1 cellular context compared by ENCODE assay signal in the genomic region with DNA sequence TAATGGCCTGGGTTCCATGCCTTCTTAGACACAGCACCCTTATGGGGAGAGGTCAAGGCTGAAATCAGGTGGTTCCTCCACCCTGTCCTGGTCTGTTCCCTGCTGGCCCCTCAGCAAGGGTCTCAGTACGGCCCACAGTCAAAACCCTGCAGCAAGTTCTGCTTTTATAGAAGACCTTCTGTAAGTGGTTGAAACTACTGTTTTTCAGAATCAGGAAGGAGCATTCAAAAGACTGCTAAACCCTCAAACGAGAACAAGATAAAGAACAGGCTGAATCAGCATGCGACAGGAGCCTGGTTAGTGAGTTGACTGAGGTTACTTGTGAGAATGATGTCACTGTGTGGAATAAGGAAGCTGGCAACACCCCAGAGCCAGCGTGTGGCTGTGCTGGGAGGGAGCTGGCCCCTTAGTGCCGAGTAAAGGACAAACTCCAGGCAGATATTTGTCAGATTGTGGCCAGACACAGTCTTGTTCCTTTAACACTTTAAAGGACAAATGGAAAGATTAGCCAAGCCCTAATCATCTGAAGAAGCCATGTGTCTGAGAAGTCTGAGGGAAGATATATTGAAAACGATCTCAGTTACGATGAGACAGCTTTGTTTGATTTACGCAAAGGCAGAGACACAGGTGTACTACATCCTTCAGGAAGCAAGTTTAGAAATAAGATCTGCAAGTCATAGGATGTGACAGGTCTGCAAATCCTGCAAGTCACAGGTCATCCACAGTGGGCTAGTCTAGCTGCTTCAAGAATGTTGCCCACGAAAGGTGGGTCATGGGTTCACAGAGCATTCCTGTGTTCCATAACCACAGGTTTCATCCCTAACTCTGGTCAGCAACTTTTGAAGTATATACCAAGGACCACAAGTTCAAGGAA.
TF ChIP-seq lines count a peak whose summit lies in the region.

No MANE protein-coding gene starts in this region.

TF ChIP-seq in K562, 482 proteins besides CTCF, POLR2A, EP300 and RAD21 (continued from another document and continues in another):
- TF ChIP-seq PBX2 (CRISPR knock-in tag; IDR thresholded peaks at IDR 0.05; ENCODE audit: low read depth) (no peak), PBX2 (tag; conservative IDR thresholded peaks at IDR 0.05; ENCODE audit: low read depth) (peak; percentile 58), YBX1 (IDR thresholded peaks at IDR 0.05) (no peak), CUX1 (CRISPR knock-in tag; IDR thresholded peaks at IDR 0.05) (no peak), ZNF175 (CRISPR knock-in tag; IDR thresholded peaks at IDR 0.05; ENCODE audit: low read depth) (no peak), BRCA1 (IDR thresholded peaks at IDR 0.05) (no peak), BRCA1 (CRISPR knock-in tag; IDR thresholded peaks at IDR 0.05) (no peak), COPS2 (conservative IDR thresholded peaks at IDR 0.05) (no peak), DACH1 (IDR thresholded peaks at IDR 0.05; ENCODE audit: partially characterized antibody) (no peak), SFPQ (IDR thresholded peaks at IDR 0.05; ENCODE audit: low read depth, low read length) (no peak), L3MBTL2 (IDR thresholded peaks at IDR 0.05) (peak; percentile 91), ZEB2 (IDR thresholded peaks at IDR 0.05) (peak; percentile 70), KLF10 (CRISPR knock-in tag; IDR thresholded peaks at IDR 0.05) (no peak), ELF1 (tag; IDR thresholded peaks at IDR 0.05) (peak; percentile 82), ZNF217 (CRISPR knock-in tag; IDR thresholded peaks at IDR 0.05) (no peak), KLF1 (tag; IDR thresholded peaks at IDR 0.05) (no peak), TAF15 (IDR thresholded peaks at IDR 0.05; ENCODE audit: low read depth, low read length) (no peak), CBX1 (IDR thresholded peaks at IDR 0.05; ENCODE audit: low read depth) (no peak), HDAC1 (IDR thresholded peaks at IDR 0.05) (no peak), SMARCA4 (IDR thresholded peaks at IDR 0.05) (peak; percentile 66; the same call in 1 of the 2 replicates), SMARCE1 (IDR thresholded peaks at IDR 0.05) (peak; percentile 61; the same call in 1 of the 2 replicates), ID3 (CRISPR knock-in tag; IDR thresholded peaks at IDR 0.05) (no peak), ID3 (tag; IDR thresholded peaks at IDR 0.05) (no peak), ZFP36 (IDR thresholded peaks at IDR 0.05; ENCODE audit: low read depth, low read length, partially characterized antibody) (peak; percentile 26), MAZ (CRISPR knock-in tag; conservative IDR thresholded peaks at IDR 0.05 in 1 of 2, IDR thresholded peaks at IDR 0.05 in 1 of 2) (0 out of 4 replicates have a peak, but pooled peaks of 1 of the 2 experiments have one; percentile 44), SMARCB1 (IDR thresholded peaks at IDR 0.05; ENCODE audit: insufficient read length, low read depth) (no peak), ATF4 (CRISPR knock-in tag; IDR thresholded peaks at IDR 0.05) (no peak), MCM5 (IDR thresholded peaks at IDR 0.05; ENCODE audit: low read depth) (no peak), GTF2E2 (tag; IDR thresholded peaks at IDR 0.05) (no peak), CEBPB (tag; IDR thresholded peaks at IDR 0.05) (0 out of 2 replicates have a peak, but pooled peaks have one; percentile 7)
- TF ChIP-seq, protein P1, sequence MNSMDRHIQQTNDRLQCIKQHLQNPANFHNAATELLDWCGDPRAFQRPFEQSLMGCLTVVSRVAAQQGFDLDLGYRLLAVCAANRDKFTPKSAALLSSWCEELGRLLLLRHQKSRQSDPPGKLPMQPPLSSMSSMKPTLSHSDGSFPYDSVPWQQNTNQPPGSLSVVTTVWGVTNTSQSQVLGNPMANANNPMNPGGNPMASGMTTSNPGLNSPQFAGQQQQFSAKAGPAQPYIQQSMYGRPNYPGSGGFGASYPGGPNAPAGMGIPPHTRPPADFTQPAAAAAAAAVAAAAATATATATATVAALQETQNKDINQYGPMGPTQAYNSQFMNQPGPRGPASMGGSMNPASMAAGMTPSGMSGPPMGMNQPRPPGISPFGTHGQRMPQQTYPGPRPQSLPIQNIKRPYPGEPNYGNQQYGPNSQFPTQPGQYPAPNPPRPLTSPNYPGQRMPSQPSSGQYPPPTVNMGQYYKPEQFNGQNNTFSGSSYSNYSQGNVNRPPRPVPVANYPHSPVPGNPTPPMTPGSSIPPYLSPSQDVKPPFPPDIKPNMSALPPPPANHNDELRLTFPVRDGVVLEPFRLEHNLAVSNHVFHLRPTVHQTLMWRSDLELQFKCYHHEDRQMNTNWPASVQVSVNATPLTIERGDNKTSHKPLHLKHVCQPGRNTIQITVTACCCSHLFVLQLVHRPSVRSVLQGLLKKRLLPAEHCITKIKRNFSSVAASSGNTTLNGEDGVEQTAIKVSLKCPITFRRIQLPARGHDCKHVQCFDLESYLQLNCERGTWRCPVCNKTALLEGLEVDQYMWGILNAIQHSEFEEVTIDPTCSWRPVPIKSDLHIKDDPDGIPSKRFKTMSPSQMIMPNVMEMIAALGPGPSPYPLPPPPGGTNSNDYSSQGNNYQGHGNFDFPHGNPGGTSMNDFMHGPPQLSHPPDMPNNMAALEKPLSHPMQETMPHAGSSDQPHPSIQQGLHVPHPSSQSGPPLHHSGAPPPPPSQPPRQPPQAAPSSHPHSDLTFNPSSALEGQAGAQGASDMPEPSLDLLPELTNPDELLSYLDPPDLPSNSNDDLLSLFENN (IDR thresholded peaks at IDR 0.05; ENCODE audit: low read depth in 2 of 2, low read length in 2 of 2): no peak
- TF ChIP-seq, protein P2, sequence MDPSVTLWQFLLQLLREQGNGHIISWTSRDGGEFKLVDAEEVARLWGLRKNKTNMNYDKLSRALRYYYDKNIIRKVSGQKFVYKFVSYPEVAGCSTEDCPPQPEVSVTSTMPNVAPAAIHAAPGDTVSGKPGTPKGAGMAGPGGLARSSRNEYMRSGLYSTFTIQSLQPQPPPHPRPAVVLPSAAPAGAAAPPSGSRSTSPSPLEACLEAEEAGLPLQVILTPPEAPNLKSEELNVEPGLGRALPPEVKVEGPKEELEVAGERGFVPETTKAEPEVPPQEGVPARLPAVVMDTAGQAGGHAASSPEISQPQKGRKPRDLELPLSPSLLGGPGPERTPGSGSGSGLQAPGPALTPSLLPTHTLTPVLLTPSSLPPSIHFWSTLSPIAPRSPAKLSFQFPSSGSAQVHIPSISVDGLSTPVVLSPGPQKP (CRISPR knock-in tag; IDR thresholded peaks at IDR 0.05): no peak
- TF ChIP-seq, protein P3, sequence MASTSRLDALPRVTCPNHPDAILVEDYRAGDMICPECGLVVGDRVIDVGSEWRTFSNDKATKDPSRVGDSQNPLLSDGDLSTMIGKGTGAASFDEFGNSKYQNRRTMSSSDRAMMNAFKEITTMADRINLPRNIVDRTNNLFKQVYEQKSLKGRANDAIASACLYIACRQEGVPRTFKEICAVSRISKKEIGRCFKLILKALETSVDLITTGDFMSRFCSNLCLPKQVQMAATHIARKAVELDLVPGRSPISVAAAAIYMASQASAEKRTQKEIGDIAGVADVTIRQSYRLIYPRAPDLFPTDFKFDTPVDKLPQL (IDR thresholded peaks at IDR 0.05; ENCODE audit: extremely low read depth, insufficient read length): no peak
- TF ChIP-seq, protein P4, sequence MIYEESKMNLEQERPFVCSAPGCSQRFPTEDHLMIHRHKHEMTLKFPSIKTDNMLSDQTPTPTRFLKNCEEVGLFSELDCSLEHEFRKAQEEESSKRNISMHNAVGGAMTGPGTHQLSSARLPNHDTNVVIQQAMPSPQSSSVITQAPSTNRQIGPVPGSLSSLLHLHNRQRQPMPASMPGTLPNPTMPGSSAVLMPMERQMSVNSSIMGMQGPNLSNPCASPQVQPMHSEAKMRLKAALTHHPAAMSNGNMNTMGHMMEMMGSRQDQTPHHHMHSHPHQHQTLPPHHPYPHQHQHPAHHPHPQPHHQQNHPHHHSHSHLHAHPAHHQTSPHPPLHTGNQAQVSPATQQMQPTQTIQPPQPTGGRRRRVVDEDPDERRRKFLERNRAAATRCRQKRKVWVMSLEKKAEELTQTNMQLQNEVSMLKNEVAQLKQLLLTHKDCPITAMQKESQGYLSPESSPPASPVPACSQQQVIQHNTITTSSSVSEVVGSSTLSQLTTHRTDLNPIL (CRISPR knock-in tag; IDR thresholded peaks at IDR 0.05): no peak
- TF ChIP-seq, protein P5, sequence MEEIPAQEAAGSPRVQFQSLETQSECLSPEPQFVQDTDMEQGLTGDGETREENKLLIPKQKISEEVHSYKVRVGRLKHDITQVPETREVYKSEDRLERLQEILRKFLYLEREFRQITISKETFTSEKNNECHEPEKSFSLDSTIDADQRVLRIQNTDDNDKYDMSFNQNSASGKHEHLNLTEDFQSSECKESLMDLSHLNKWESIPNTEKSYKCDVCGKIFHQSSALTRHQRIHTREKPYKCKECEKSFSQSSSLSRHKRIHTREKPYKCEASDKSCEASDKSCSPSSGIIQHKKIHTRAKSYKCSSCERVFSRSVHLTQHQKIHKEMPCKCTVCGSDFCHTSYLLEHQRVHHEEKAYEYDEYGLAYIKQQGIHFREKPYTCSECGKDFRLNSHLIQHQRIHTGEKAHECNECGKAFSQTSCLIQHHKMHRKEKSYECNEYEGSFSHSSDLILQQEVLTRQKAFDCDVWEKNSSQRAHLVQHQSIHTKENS (CRISPR knock-in tag; IDR thresholded peaks at IDR 0.05): no peak
